Comparison of ENCODE assay signal across 1 cellular context in the genomic region with DNA sequence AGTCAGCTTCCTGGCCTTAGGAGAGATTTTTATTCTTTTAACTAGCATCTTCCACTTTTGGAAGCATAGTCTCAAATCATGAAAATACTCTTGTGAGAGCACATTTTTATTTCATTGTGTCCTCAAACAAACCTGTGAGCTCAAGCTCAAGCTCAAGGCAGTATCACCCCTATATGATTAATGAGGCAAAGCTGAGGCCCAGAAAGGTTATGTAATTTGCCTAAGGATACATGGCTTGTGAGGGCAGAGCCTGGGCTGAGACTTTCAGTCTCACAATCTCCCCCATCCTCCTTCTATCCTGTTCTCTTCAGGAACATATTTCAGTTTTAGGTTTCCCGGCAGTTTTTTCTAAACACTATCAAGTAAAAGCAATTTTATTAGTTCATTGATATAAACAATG.
TF ChIP-seq lines count a peak whose summit lies in the region.

No MANE protein-coding gene starts in this region.

TF ChIP-seq in IMR-90, 13 proteins besides CTCF, POLR2A, EP300 and RAD21 (continued from another document):
- TF ChIP-seq, protein P1, sequence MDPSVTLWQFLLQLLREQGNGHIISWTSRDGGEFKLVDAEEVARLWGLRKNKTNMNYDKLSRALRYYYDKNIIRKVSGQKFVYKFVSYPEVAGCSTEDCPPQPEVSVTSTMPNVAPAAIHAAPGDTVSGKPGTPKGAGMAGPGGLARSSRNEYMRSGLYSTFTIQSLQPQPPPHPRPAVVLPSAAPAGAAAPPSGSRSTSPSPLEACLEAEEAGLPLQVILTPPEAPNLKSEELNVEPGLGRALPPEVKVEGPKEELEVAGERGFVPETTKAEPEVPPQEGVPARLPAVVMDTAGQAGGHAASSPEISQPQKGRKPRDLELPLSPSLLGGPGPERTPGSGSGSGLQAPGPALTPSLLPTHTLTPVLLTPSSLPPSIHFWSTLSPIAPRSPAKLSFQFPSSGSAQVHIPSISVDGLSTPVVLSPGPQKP (IDR thresholded peaks at IDR 0.05; ENCODE audit: borderline replicate concordance, low read depth, low read length), result no peak
- TF ChIP-seq RCOR1 (IDR thresholded peaks at IDR 0.05; ENCODE audit: insufficient replicate concordance, low read length) (no peak), RFX5 (IDR thresholded peaks at IDR 0.05; ENCODE audit: low read depth, low read length) (no peak), MXI1 (IDR thresholded peaks at IDR 0.05; ENCODE audit: borderline replicate concordance, low read depth, low read length) (no peak), BHLHE40 (IDR thresholded peaks at IDR 0.05; ENCODE audit: low read depth, low read length) (no peak), USF2 (IDR thresholded peaks at IDR 0.05; ENCODE audit: low read depth, low read length) (no peak), FOS (IDR thresholded peaks at IDR 0.05; ENCODE audit: low read depth, low read length) (no peak), SMC3 (IDR thresholded peaks at IDR 0.05; ENCODE audit: low read depth, low read length) (no peak), MAFK (IDR thresholded peaks at IDR 0.05; ENCODE audit: low read depth, low read length) (no peak), CHD1 (IDR thresholded peaks at IDR 0.05; ENCODE audit: low read depth, low read length) (no peak), NFE2L2 (IDR thresholded peaks at IDR 0.05; ENCODE audit: low read depth, low read length) (no peak)
